13 cellular contexts compared by ENCODE assay signal in the genomic region with DNA sequence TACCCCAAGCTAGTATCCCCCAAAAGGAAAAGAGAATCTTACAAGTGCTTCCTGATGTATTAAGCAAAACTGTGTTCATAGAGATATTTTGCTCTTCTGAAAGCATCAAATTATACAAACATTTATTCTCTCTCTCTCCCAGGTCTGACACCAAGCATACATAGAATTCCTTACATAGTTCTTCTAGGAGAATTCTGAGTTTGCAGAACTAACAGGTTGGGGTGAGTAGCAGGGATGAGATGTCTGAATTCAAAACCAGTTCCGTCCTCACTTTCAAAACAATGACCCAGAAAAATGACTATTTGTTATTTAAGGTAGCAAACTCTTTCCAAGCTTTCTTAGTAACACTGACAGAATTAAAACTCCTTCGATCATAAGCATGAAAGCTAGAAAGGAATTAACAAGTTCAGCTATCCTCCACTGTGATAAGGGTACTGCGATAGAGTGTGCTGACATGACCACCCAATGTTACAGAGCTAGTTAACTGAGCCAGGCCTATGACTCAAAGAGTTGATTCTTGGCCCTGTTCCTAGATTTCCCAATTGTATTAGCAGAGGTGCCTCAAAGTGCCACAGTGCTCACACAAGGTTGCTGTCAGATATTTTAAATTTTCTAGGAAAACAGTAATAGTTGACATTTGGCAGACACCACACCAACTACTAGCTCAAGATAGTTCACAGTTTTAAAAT.
A peak's percentile ranks its signal among the peaks of the same experiment; 100 is the strongest.
DNase-seq lines count a peak whose midpoint lies in the region; ATAC-seq and TF ChIP-seq lines count a peak whose summit lies in the region.
"Had no signal": no experiment of that assay in that cellular context is flagged by ENCODE, and none has a peak within 500 bp of the region (broad histone marks: within the 10 kb centered on the region; RNA-seq: fewer than 3 reads in every experiment).

No MANE protein-coding gene starts in this region.

- H3K4ac ChIP-seq in IMR-90 (ENCODE audit: low read depth, low read length), result no peak overlapping the region

- no peak overlapping the region for H2BK15ac ChIP-seq in IMR-90 (ENCODE audit: low read depth, low read length)

- no peak overlapping the region for H2BK20ac ChIP-seq in IMR-90 (ENCODE audit: low read depth, low read length)

- intact Hi-C loops in IMR-90 (cut with micrococcal nuclease) (no loop called here), left ventricle myocardium inferior (cut with micrococcal nuclease) (no loop called here), dorsolateral prefrontal cortex (cut with DNase I) (loop anchor here in 1 of 2 donors (5.0 kb wide), 1 partner anchor 87 kb away; a partner anchor contains a TSS)

- no peak overlapping the region for H3K14ac ChIP-seq in IMR-90 (replicated peaks; ENCODE audit: low read depth, low read length)

- 0 out of 2 replicates have a peak overlapping the region, but pooled peaks have one; percentile 22 for H3K4me2 ChIP-seq in IMR-90 (ENCODE audit: low read depth, low read length)
- H3K4me2 ChIP-seq in smooth muscle cell, result peak overlapping the region; percentile 66
- no peak overlapping the region for H3K4me2 ChIP-seq in Karpas-422 (ENCODE audit: low read depth, low read length, poor library complexity, severe bottlenecking)
- H3K4me2 ChIP-seq: KMS-11 had no signal

- H3K4me3 ChIP-seq in IMR-90 (ENCODE audit: insufficient read depth, low read depth, low read length), result no peak overlapping the region
- no peak overlapping the region for H3K4me3 ChIP-seq in brain microvascular endothelial cell (ENCODE audit: low read depth, low read length)
- H3K4me3 ChIP-seq in left ventricle myocardium inferior, result no peak overlapping the region
- no peak overlapping the region for H3K4me3 ChIP-seq in smooth muscle cell
- H3K4me3 ChIP-seq in Karpas-422 (ENCODE audit: low read length), result no peak overlapping the region
- no peak overlapping the region for H3K4me3 ChIP-seq in dorsolateral prefrontal cortex
- H3K4me3 ChIP-seq: upper lobe of left lung had no signal

- no peak overlapping the region for H3K56ac ChIP-seq in IMR-90 (ENCODE audit: extremely low read depth, insufficient read depth, low read length)

- H3K23ac ChIP-seq in IMR-90 (ENCODE audit: low read depth, low read length), result no peak overlapping the region

- H3K27me3 ChIP-seq in IMR-90 (ENCODE audit: control insufficient read depth, insufficient read depth, low read length) (no peaks in the 10 kb centered on the region), brain microvascular endothelial cell (replicated peaks) (no peaks in the 10 kb centered on the region), left ventricle myocardium inferior (ENCODE audit: low read depth) (no peaks in the 10 kb centered on the region), smooth muscle cell (ENCODE audit: low read depth) (no peaks in the 10 kb centered on the region), Karpas-422 (ENCODE audit: low read length) (no peaks in the 10 kb centered on the region; the same call in 1 of the 2 replicates), dorsolateral prefrontal cortex (peaks cover 0 to 17% (median 0%) of the 10 kb centered on the region in 45 donors)
- H3K27me3 ChIP-seq: upper lobe of left lung had no signal

- H2AFZ ChIP-seq in IMR-90 (replicated peaks; ENCODE audit: low read length, poor library complexity) (no peak overlapping the region), smooth muscle cell (ENCODE audit: low read depth) (no peak overlapping the region), Karpas-422 (ENCODE audit: low read length) (no peak overlapping the region)

- H3K9me3 ChIP-seq in IMR-90 (ENCODE audit: control insufficient read depth, insufficient read depth, low read length) (no peaks in the 10 kb centered on the region), left ventricle myocardium inferior (replicated peaks) (no peaks in the 10 kb centered on the region), smooth muscle cell (replicated peaks; ENCODE audit: low read depth) (no peaks in the 10 kb centered on the region), Karpas-422 (ENCODE audit: low read length) (no peaks in the 10 kb centered on the region)
- H3K9me3 ChIP-seq: upper lobe of left lung had no signal

- no peak overlapping the region for H2BK120ac ChIP-seq in IMR-90 (ENCODE audit: low read depth, low read length)

- dilution Hi-C loops in IMR-90 (cut with HindIII; ENCODE audit: low sequenced_read_pairs, unreplicated experiment), result no loop called here

- no peak overlapping the region for H4K91ac ChIP-seq in IMR-90 (ENCODE audit: insufficient read depth, low read depth, low read length)

- peaks cover under 1% of the 10 kb centered on the region for H3K4me1 ChIP-seq in IMR-90 (ENCODE audit: control insufficient read depth, insufficient read depth, low read length)
- H3K4me1 ChIP-seq in left ventricle myocardium inferior, result peaks cover 53% of the 10 kb centered on the region
- H3K4me1 ChIP-seq in smooth muscle cell (ENCODE audit: low read depth), result peaks cover 10% of the 10 kb centered on the region
- no peaks in the 10 kb centered on the region for H3K4me1 ChIP-seq in Karpas-422 (ENCODE audit: low read length)

- no peak overlapping the region for H3K18ac ChIP-seq in IMR-90 (ENCODE audit: low read depth, low read length)

- H3F3A ChIP-seq in smooth muscle cell (ENCODE audit: low read depth), result peaks cover 31% of the 10 kb centered on the region

- no peak overlapping the region for H4K5ac ChIP-seq in IMR-90 (ENCODE audit: low read depth, low read length)

- no peak overlapping the region for H3K9ac ChIP-seq in IMR-90 (ENCODE audit: low read depth, low read length)
- H3K9ac ChIP-seq in smooth muscle cell (ENCODE audit: low read depth), result no peak overlapping the region
- no peak overlapping the region for H3K9ac ChIP-seq in Karpas-422 (ENCODE audit: low read length)
- H3K9ac ChIP-seq: KMS-11 had no signal

- no peak for TF ChIP-seq POLR2A in IMR-90 (IDR thresholded peaks at IDR 0.05; ENCODE audit: low read depth, low read length)

- no peak overlapping the region for H4K8ac ChIP-seq in IMR-90 (ENCODE audit: low read depth in 2 of 2, low read length in 2 of 2)

- WGBS in IMR-90 (ENCODE audit: extremely low coverage in 2 of 2, insufficient read length in 1 of 2), 2 experiments, result no CpG with 5 or more reads among the region's 3 CpGs
- 19% methylated on average over 3 of the region's 3 CpGs for WGBS in smooth muscle cell (ENCODE audit: low lambda C conversion rate)

- H3K9me2 ChIP-seq in Karpas-422 (replicated peaks; ENCODE audit: insufficient read depth, low read length), result no peaks in the 10 kb centered on the region

- no peak for TF ChIP-seq RAD21 in IMR-90 (IDR thresholded peaks at IDR 0.05; ENCODE audit: low read length)

- ATAC-seq in IMR-90 (ENCODE audit: low read depth), result peak; percentile 61

- H3K79me1 ChIP-seq in IMR-90 (ENCODE audit: low read depth in 1 of 2, low read length in 2 of 2), result no peaks in the 10 kb centered on the region

- POLR2A ChIA-PET in IMR-90 (lab: Charles Lee; ENCODE audit: unreplicated experiment), result no interaction called here

- TF ChIP-seq CTCF in IMR-90 (conservative IDR thresholded peaks at IDR 0.05; ENCODE audit: low read depth, low read length) (no peak), brain microvascular endothelial cell (IDR thresholded peaks at IDR 0.05; ENCODE audit: low read depth, low read length, missing control alignments) (no peak), left ventricle myocardium inferior (IDR thresholded peaks at IDR 0.05; ENCODE audit: borderline replicate concordance) (no peak), smooth muscle cell (IDR thresholded peaks at IDR 0.05; ENCODE audit: borderline replicate concordance, insufficient read depth, poor library complexity, severe bottlenecking) (no peak), dorsolateral prefrontal cortex (IDR thresholded peaks at IDR 0.05 in 54 of 56, conservative IDR thresholded peaks at IDR 0.05 in 2 of 56; ENCODE audit: low read depth in 1 of 56, partially characterized antibody in 56 of 56) (no peak)

- H2AK9ac ChIP-seq in IMR-90 (replicated peaks; ENCODE audit: low read depth, low read length, poor library complexity), result no peak overlapping the region

- H3K9me1 ChIP-seq in IMR-90 (ENCODE audit: insufficient read depth, low read length), result no peaks in the 10 kb centered on the region

- H4K20me1 ChIP-seq in IMR-90 (ENCODE audit: insufficient read depth, low read length) (no peaks in the 10 kb centered on the region), smooth muscle cell (ENCODE audit: low read depth) (no peaks in the 10 kb centered on the region), Karpas-422 (ENCODE audit: insufficient read depth, low read depth, low read length) (no peaks in the 10 kb centered on the region)

- H3K36me3 ChIP-seq in IMR-90 (ENCODE audit: control insufficient read depth, insufficient read depth, low read length) (no peaks in the 10 kb centered on the region), brain microvascular endothelial cell (replicated peaks) (no peaks in the 10 kb centered on the region), left ventricle myocardium inferior (no peaks in the 10 kb centered on the region), smooth muscle cell (ENCODE audit: low read depth) (no peaks in the 10 kb centered on the region), Karpas-422 (ENCODE audit: insufficient read depth, low read length) (no peaks in the 10 kb centered on the region)
- H3K36me3 ChIP-seq: upper lobe of left lung had no signal

- CTCF ChIA-PET in IMR-90 (lab: Yijun Ruan, JAX), result interaction anchor here (0.6 kb wide), 1 partner anchor 22 kb away, joined by 3 read pairs; no protein-coding TSS in a partner anchor

- BruUV-seq in IMR-90 (replicated peaks; lab: Mats Ljungman, UMichigan), result no TSS peak

- in situ Hi-C loops in IMR-90 (cut with MboI; ENCODE audit: low sequenced_read_pairs), result no loop called here
- in situ Hi-C loops in brain microvascular endothelial cell (cut with HindIII; ENCODE audit: low pct_ligation_motif_present, low sequenced_read_pairs), result no loop called here
- in situ Hi-C loops in KBM-7 (cut with MboI; ENCODE audit: low pct_unique_long_range_greater_than_20kb, low sequenced_read_pairs), result no loop called here

- H3K79me2 ChIP-seq in smooth muscle cell (ENCODE audit: low read depth), result no peaks in the 10 kb centered on the region
- no peaks in the 10 kb centered on the region for H3K79me2 ChIP-seq in Karpas-422 (ENCODE audit: low read length)

- H3K27ac ChIP-seq in IMR-90 (ENCODE audit: insufficient read depth, low read length), result no peak overlapping the region
- H3K27ac ChIP-seq in brain microvascular endothelial cell, result peak overlapping the region; percentile 35
- peak overlapping the region; percentile 11 for H3K27ac ChIP-seq in left ventricle myocardium inferior (replicated peaks)
- H3K27ac ChIP-seq in smooth muscle cell (ENCODE audit: low read depth), result peak overlapping the region; percentile 20
- no peak overlapping the region for H3K27ac ChIP-seq in Karpas-422 (ENCODE audit: low read length)
- H3K27ac ChIP-seq in dorsolateral prefrontal cortex, result no peak overlapping the region
- H3K27ac ChIP-seq: KMS-11, upper lobe of left lung had no signal

- H2AK5ac ChIP-seq in IMR-90 (ENCODE audit: low read depth, low read length), result no peak overlapping the region

- no peak overlapping the region for H2BK5ac ChIP-seq in IMR-90 (ENCODE audit: low read depth, low read length, poor library complexity, severe bottlenecking)

- peak; percentile 59 for DNase-seq in IMR-90
- DNase-seq in brain microvascular endothelial cell, result peak; percentile 75
- no peak for DNase-seq in left ventricle myocardium inferior
- DNase-seq in smooth muscle cell (lab: John Stamatoyannopoulos, UW; ENCODE audit: unreplicated experiment), result no peak
- DNase-seq in KBM-7, result no peak
- no peak for DNase-seq in Karpas-422
- no peak for DNase-seq in dorsolateral prefrontal cortex
- no peak for DNase-seq in effector CD8-positive, alpha-beta T cell (lab: John Stamatoyannopoulos, UW)
- DNase-seq: activated CD4-positive, alpha-beta T cell treated with anti-CD3 and anti-CD28 coated beads for 1 hour; activated effector memory CD4-positive, alpha-beta T cell treated with anti-CD3 and anti-CD28 coated beads, Interleukin-2, amount 50 U/mL, for 16 hours; DMS153; upper lobe of left lung had no signal

Comparison
In these comparisons a context has a peak if more than half of its experiments do, and no peak if none do; other contexts are left out.
1. DNase-seq: peak in IMR-90 (single experiment) and brain microvascular endothelial cell (single experiment); none in left ventricle myocardium inferior (single experiment), smooth muscle cell (single experiment), KBM-7 (single experiment), Karpas-422 (single experiment), dorsolateral prefrontal cortex (0 of 10) and effector CD8-positive, alpha-beta T cell (single experiment).
2. H3K27ac ChIP-seq: peak in brain microvascular endothelial cell (single experiment), left ventricle myocardium inferior (single experiment) and smooth muscle cell (single experiment); none in IMR-90 (single experiment), Karpas-422 (single experiment) and dorsolateral prefrontal cortex (0 of 59).